8 cellular contexts compared by ENCODE assay signal in genomic region chr12:53232641-53233538, GRCh38. TPM values are rescaled to one million over a fixed set of nuclear protein-coding genes. Genes with fewer than 3 reads are reported as not detected.
A peak's percentile ranks its signal among the peaks of the same experiment; 100 is the strongest.
DNase-seq lines count a peak whose midpoint lies in the region; ATAC-seq and TF ChIP-seq lines count a peak whose summit lies in the region.

No MANE protein-coding gene starts in this region.

- H3K27ac ChIP-seq in ascending aorta (peak overlapping the region; percentile 87 to 88), smooth muscle cell (ENCODE audit: low read depth) (peak overlapping the region; percentile 22)

- peak overlapping the region; percentile 90 for H3K4me2 ChIP-seq in smooth muscle cell

- no peak for TF ChIP-seq CTCF in ascending aorta (IDR thresholded peaks at IDR 0.05)
- TF ChIP-seq CTCF in smooth muscle cell (IDR thresholded peaks at IDR 0.05; ENCODE audit: borderline replicate concordance, insufficient read depth, poor library complexity, severe bottlenecking): no peak

- H3K27me3 ChIP-seq in ascending aorta (no peaks in the 10 kb centered on the region), iPS-15b (ENCODE audit: control insufficient read depth, insufficient read depth, low read length) (peaks cover 4% of the 10 kb centered on the region), smooth muscle cell (ENCODE audit: low read depth) (no peaks in the 10 kb centered on the region)

- DNase-seq in NCI-H510A treated with DMSO at 0.1 percent for 48 hours (lab: John Stamatoyannopoulos, UW) (peak; percentile 48), NCI-H510A (lab: John Stamatoyannopoulos, UW) (no peak), NCI-H226 (peak; percentile 79), ascending aorta (ENCODE audit: low spot score in 2 of 2) (peak in 1 of 2 donors; percentile 82), smooth muscle cell (lab: John Stamatoyannopoulos, UW; ENCODE audit: unreplicated experiment) (no peak), COLO829 (ENCODE audit: low spot score) (no peak)

- peak overlapping the region; percentile 26 for H3K9ac ChIP-seq in iPS-15b (ENCODE audit: low read depth, low read length)
- H3K9ac ChIP-seq in smooth muscle cell (ENCODE audit: low read depth): no peak overlapping the region

- H3K79me2 ChIP-seq in smooth muscle cell (ENCODE audit: low read depth): peaks cover 7% of the 10 kb centered on the region

- H3K9me3 ChIP-seq in ascending aorta (no peaks in the 10 kb centered on the region), iPS-15b (ENCODE audit: control insufficient read depth, insufficient read depth, low read length) (no peaks in the 10 kb centered on the region), smooth muscle cell (replicated peaks; ENCODE audit: low read depth) (no peaks in the 10 kb centered on the region)

- peak overlapping the region; percentile 58 to 70 for H3K4me3 ChIP-seq in ascending aorta
- peak overlapping the region; percentile 70 for H3K4me3 ChIP-seq in iPS-15b (ENCODE audit: low read depth, low read length)
- peak overlapping the region; percentile 69 for H3K4me3 ChIP-seq in smooth muscle cell

- H2AFZ ChIP-seq in smooth muscle cell (ENCODE audit: low read depth): peak overlapping the region; percentile 42

- no peaks in the 10 kb centered on the region for H4K20me1 ChIP-seq in smooth muscle cell (ENCODE audit: low read depth)

- H3K36me3 ChIP-seq in ascending aorta (peaks cover 0 to under 1% of the 10 kb centered on the region in 2 donors), iPS-15b (ENCODE audit: control insufficient read depth, insufficient read depth, low read length) (no peaks in the 10 kb centered on the region), smooth muscle cell (ENCODE audit: low read depth) (no peaks in the 10 kb centered on the region)

- ATAC-seq in HG03354 (IDR thresholded peaks at IDR 0.05; ENCODE audit: poor library complexity, severe bottlenecking, unreplicated experiment): no peak

- peaks cover 5 to 33% of the 10 kb centered on the region in 2 donors for H3K4me1 ChIP-seq in ascending aorta
- peaks cover 36% of the 10 kb centered on the region for H3K4me1 ChIP-seq in iPS-15b (ENCODE audit: control insufficient read depth, insufficient read depth, low read length)
- H3K4me1 ChIP-seq in smooth muscle cell (ENCODE audit: low read depth): peaks cover 35% of the 10 kb centered on the region

- intact Hi-C loops in ascending aorta (cut with DNase I): loop anchor here (1.0 to 5.0 kb wide), 2 partner anchors 18 to 64 kb away; partner anchors contain the start of genes MYG1 and PFDN5

- H3F3A ChIP-seq in smooth muscle cell (ENCODE audit: low read depth): peaks cover 2% of the 10 kb centered on the region

- WGBS in smooth muscle cell (ENCODE audit: low lambda C conversion rate): 18% methylated on average over 12 of the region's 12 CpGs

RNA-seq across cellular contexts. Expression of gene RARG, which starts 0.9 kb away (rescaled TPM):
- total RNA-seq in ascending aorta (29.8 TPM), smooth muscle cell (19.9 and 21.8 TPM in 2 replicates)
- polyA plus RNA-seq in smooth muscle cell: 31.3 and 32.9 TPM in 2 replicates

RNA-seq across cellular contexts. Expression of gene ITGB7, which starts 25.8 kb away (rescaled TPM):
- total RNA-seq in ascending aorta: 1.6 TPM
- 5.8 TPM in 1 of 2 replicates, not detected in the other for total RNA-seq in smooth muscle cell
- polyA plus RNA-seq in smooth muscle cell: 1.5 TPM in 1 of 2 replicates, not detected in the other

RNA-seq across cellular contexts. Expression of gene ESPL1, which starts 35.2 kb away (rescaled TPM):
- not detected for total RNA-seq in ascending aorta
- total RNA-seq in smooth muscle cell: 3.1 and 4.7 TPM in 2 replicates
- 2.0 and 3.5 TPM in 2 replicates for polyA plus RNA-seq in smooth muscle cell

RNA-seq across cellular contexts. Expression of gene CSAD, which starts 52.2 kb away (rescaled TPM):
- 30.7 TPM for total RNA-seq in ascending aorta
- total RNA-seq in smooth muscle cell: 9.0 and 10.6 TPM in 2 replicates
- polyA plus RNA-seq in smooth muscle cell: 4.8 and 11.8 TPM in 2 replicates

RNA-seq across cellular contexts. Expression of gene ZNF740, which starts 52.4 kb away (rescaled TPM):
- total RNA-seq in ascending aorta (5.9 TPM), smooth muscle cell (5.2 and 7.6 TPM in 2 replicates)
- polyA plus RNA-seq in smooth muscle cell: 1.0 and 3.1 TPM in 2 replicates

Comparison
In these comparisons a context has a peak if more than half of its experiments do, and no peak if none do; other contexts are left out.
1. DNase-seq: peak in NCI-H510A treated with DMSO at 0.1 percent for 48 hours (single experiment) and NCI-H226 (single experiment); none in NCI-H510A (single experiment), smooth muscle cell (single experiment) and COLO829 (single experiment).
2. Peak in every context shown above with its lines, with median percentiles within 50 percentile points of each other: H3K4me3 ChIP-seq.